In the genomic region with DNA sequence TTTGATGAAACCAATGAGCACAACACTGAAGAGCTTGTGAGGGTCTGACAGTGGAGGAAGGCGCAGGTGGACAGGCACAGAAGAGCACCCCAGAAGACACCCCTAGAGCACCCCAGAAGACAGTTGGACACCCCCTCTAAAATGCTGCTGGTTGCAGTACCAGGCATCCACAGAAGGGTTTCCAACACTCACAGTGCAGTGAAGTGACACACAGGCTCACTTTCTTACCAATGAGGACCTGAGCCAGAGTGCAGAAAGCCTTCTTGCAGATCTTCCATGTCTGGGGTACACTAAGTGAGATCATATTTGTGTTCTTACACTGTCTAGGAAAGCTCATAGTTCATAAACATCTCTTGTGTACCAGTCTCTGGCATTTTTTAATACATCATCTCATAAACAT, we compare ENCODE assay signal across 15 cellular contexts. TPM values are rescaled to one million over a fixed set of nuclear protein-coding genes. Genes with fewer than 3 reads are reported as not detected.
DNase-seq lines count a peak whose midpoint lies in the region; TF ChIP-seq lines count a peak whose summit lies in the region.
"Had no signal": no experiment of that assay in that cellular context is flagged by ENCODE, and none has a peak within 500 bp of the region (broad histone marks: within the 10 kb centered on the region; RNA-seq: fewer than 3 reads in every experiment).

No MANE protein-coding gene starts in this region.

- H3K4me3 ChIP-seq in dorsolateral prefrontal cortex (no peak overlapping the region), skeletal muscle tissue (ENCODE audit: low read length in 3 of 3) (no peak overlapping the region)
- H3K4me3 ChIP-seq: cardiac muscle cell had no signal

- intact Hi-C loops in dorsolateral prefrontal cortex (cut with DNase I): loop anchor here (2.0 to 10.0 kb wide), 2 partner anchors 44 to 1118 kb away; no protein-coding TSS in a partner anchor

- no peak overlapping the region for H3K4me3 Mint-ChIP-seq in activated T-cell treated with anti-CD3 and anti-CD28 coated beads, Interleukin-2, amount 50 U/mL, for 24 hours
- H3K4me3 Mint-ChIP-seq in T-helper 2 cell treated with Interferon-gamma antibody and Interleukin-4, amounts not matched to agents 5 μg/mL and 100 μg/mL, for 36 hours: peak overlapping the region; percentile 59
- H3K4me3 Mint-ChIP-seq: IgD-negative memory B cell had no signal

- peak overlapping the region; percentile 91 for H3K27ac Mint-ChIP-seq in activated T-cell treated with anti-CD3 and anti-CD28 coated beads, Interleukin-2, amount 50 U/mL, for 24 hours
- peak overlapping the region; percentile 86 for H3K27ac Mint-ChIP-seq in T-helper 2 cell treated with Interferon-gamma antibody and Interleukin-4, amounts not matched to agents 5 μg/mL and 100 μg/mL, for 36 hours

- H3K27me3 ChIP-seq in dorsolateral prefrontal cortex (no peaks in the 10 kb centered on the region), skeletal muscle tissue (ENCODE audit: control insufficient read depth in 3 of 3, insufficient read depth in 3 of 3, low read length in 3 of 3) (no peaks in the 10 kb centered on the region)
- H3K27me3 ChIP-seq: cardiac muscle cell had no signal

- H3K9me3 ChIP-seq in skeletal muscle tissue (ENCODE audit: control insufficient read depth in 3 of 3, low read length in 3 of 3): no peaks in the 10 kb centered on the region

- H3K36me3 ChIP-seq in skeletal muscle tissue (ENCODE audit: control insufficient read depth in 3 of 3, insufficient read depth in 3 of 3, low read length in 3 of 3): no peaks in the 10 kb centered on the region
- H3K36me3 ChIP-seq: cardiac muscle cell had no signal

- H3K36me3 Mint-ChIP-seq in activated T-cell treated with anti-CD3 and anti-CD28 coated beads, Interleukin-2, amount 50 U/mL, for 24 hours (ENCODE audit: low read depth): peaks cover 13% of the 10 kb centered on the region
- peaks cover 13% of the 10 kb centered on the region for H3K36me3 Mint-ChIP-seq in T-helper 2 cell treated with Interferon-gamma antibody and Interleukin-4, amounts not matched to agents 5 μg/mL and 100 μg/mL, for 36 hours (ENCODE audit: low read depth)
- H3K36me3 Mint-ChIP-seq: IgD-negative memory B cell had no signal

- no peak for TF ChIP-seq CTCF in dorsolateral prefrontal cortex (IDR thresholded peaks at IDR 0.05 in 54 of 56, conservative IDR thresholded peaks at IDR 0.05 in 2 of 56; ENCODE audit: low read depth in 1 of 56, partially characterized antibody in 56 of 56)
- no peak for TF ChIP-seq CTCF in GM20000 (IDR thresholded peaks at IDR 0.05; ENCODE audit: extremely low read depth, missing control alignments)

- H3K27ac ChIP-seq in dorsolateral prefrontal cortex: peak overlapping the region in 58 of 59 donors; percentile 73 to 100 (median 96)
- H3K27ac ChIP-seq in skeletal muscle tissue (ENCODE audit: low read depth, low read length): peak overlapping the region; percentile 76
- H3K27ac ChIP-seq: cardiac muscle cell had no signal

- DNase-seq in activated T-cell treated with anti-CD3 and anti-CD28 coated beads, Interleukin-2, amount 50 U/mL, for 24 hours: no peak
- no peak for DNase-seq in activated T-cell treated with anti-CD3 and anti-CD28 coated beads, Interleukin-2, amount 50 U/mL, for 1 hour
- DNase-seq in T-helper 2 cell treated with Interferon-gamma antibody and Interleukin-4, amounts not matched to agents 5 μg/mL and 100 μg/mL, for 36 hours (ENCODE audit: low spot score): no peak
- no peak for DNase-seq in dorsolateral prefrontal cortex
- no peak for DNase-seq in GM20000 (ENCODE audit: low spot score)
- no peak for DNase-seq in amygdala (lab: John Stamatoyannopoulos, UW)
- DNase-seq in hippocampal formation (lab: John Stamatoyannopoulos, UW): no peak
- DNase-seq: mesendoderm; NCI-H1417; NCI-H510A; stimulated activated naive CD4-positive, alpha-beta T cell treated with Interleukin-2 at 50 U/mL for 16 hours; SW 1271 had no signal

- H3K9ac ChIP-seq in skeletal muscle tissue (ENCODE audit: low read depth in 1 of 3, low read length in 3 of 3): no peak overlapping the region

- H3K27me3 Mint-ChIP-seq in activated T-cell treated with anti-CD3 and anti-CD28 coated beads, Interleukin-2, amount 50 U/mL, for 24 hours: no peaks in the 10 kb centered on the region
- H3K27me3 Mint-ChIP-seq in T-helper 2 cell treated with Interferon-gamma antibody and Interleukin-4, amounts not matched to agents 5 μg/mL and 100 μg/mL, for 36 hours (ENCODE audit: low read depth): no peaks in the 10 kb centered on the region
- H3K27me3 Mint-ChIP-seq: IgD-negative memory B cell had no signal

- peaks cover 66 to 80% (median 72%) of the 10 kb centered on the region in 3 donors for H3K4me1 ChIP-seq in skeletal muscle tissue (ENCODE audit: control insufficient read depth in 3 of 3, insufficient read depth in 3 of 3, low read length in 3 of 3)

- no peaks in the 10 kb centered on the region for H3K9me3 Mint-ChIP-seq in activated T-cell treated with anti-CD3 and anti-CD28 coated beads, Interleukin-2, amount 50 U/mL, for 24 hours
- H3K9me3 Mint-ChIP-seq in T-helper 2 cell treated with Interferon-gamma antibody and Interleukin-4, amounts not matched to agents 5 μg/mL and 100 μg/mL, for 36 hours: no peaks in the 10 kb centered on the region
- H3K9me3 Mint-ChIP-seq: IgD-negative memory B cell had no signal

- peaks cover 83% of the 10 kb centered on the region for H3K4me1 Mint-ChIP-seq in activated T-cell treated with anti-CD3 and anti-CD28 coated beads, Interleukin-2, amount 50 U/mL, for 24 hours (ENCODE audit: low read depth)
- peaks cover 93% of the 10 kb centered on the region for H3K4me1 Mint-ChIP-seq in T-helper 2 cell treated with Interferon-gamma antibody and Interleukin-4, amounts not matched to agents 5 μg/mL and 100 μg/mL, for 36 hours (ENCODE audit: low read depth)

RNA-seq across cellular contexts. Expression of a gene that starts 27.6 kb away (rescaled TPM):
- total RNA-seq in dorsolateral prefrontal cortex (100 to 1,000 TPM in 38 of 120 experiments, 10 to 100 TPM in 82; 53.0 to 156 (median 94.4) TPM), skeletal muscle tissue (52.7 TPM)
